In genomic region chr4:47939456-47939855, GRCh38 we compare ENCODE assay signal across 23 cellular contexts.
"Had no signal": no experiment of that assay in that cellular context is flagged by ENCODE, and none has a peak within 500 bp of the region (broad histone marks: within the 10 kb centered on the region; RNA-seq: fewer than 3 reads in every experiment).

No MANE protein-coding gene starts in this region.

- H3K4me3 ChIP-seq: colonic mucosa, esophagus squamous epithelium, lower lobe of right lung, ovary, right atrium auricular region, smooth muscle cell, testis, tibial artery, uterus had no signal

- H3K27me3 ChIP-seq: colonic mucosa, ovary, right atrium auricular region, testis, uterus had no signal

- H3K36me3 ChIP-seq: colonic mucosa, esophagus squamous epithelium, lower lobe of right lung, ovary, right atrium auricular region, tibial artery, uterus had no signal

- H3K9me3 ChIP-seq: colonic mucosa, esophagus squamous epithelium, lower lobe of right lung, ovary, right atrium auricular region, testis, tibial artery, uterus had no signal

- DNase-seq: colonic mucosa; effector CD8-positive, alpha-beta T cell; erythroblast; esophagus squamous epithelium; kidney; left cardiac atrium; left ventricle myocardium superior; lower lobe of right lung; natural killer cell; occipital lobe; ovary; stimulated activated CD4-positive, alpha-beta T cell treated with anti-CD3 and anti-CD28 coated beads, Interleukin-12 subunit alpha, Interleukin-12 subunit beta, amount 100 ng/mL, for 4 hours; stimulated activated CD4-positive, alpha-beta T cell treated with anti-CD3 and anti-CD28 coated beads, Interleukin-2, amount 100 ng/mL, for 24 hours; stimulated activated CD4-positive, alpha-beta T cell treated with anti-CD3 and anti-CD28 coated beads, Interleukin-4, amount 100 ng/mL, for 24 hours; stimulated activated naive CD8-positive, alpha-beta T cell treated with anti-CD3 and anti-CD28 coated beads, Interleukin-15, Interleukin-2, amounts not matched to agents 100 U/mL and 50 U/mL, for 24 hours; substantia nigra; testis; tibial artery; uterus had no signal

- H3K4me1 ChIP-seq: colonic mucosa, esophagus squamous epithelium, lower lobe of right lung, right atrium auricular region, testis, tibial artery, uterus had no signal

- H3K27ac ChIP-seq: colonic mucosa, esophagus squamous epithelium, lower lobe of right lung, ovary, right atrium auricular region, testis, tibial artery, uterus had no signal

- ATAC-seq: left cardiac atrium; left ventricle myocardium superior; lower lobe of right lung; natural killer cell; sciatic nerve; stimulated activated effector memory CD8-positive, alpha-beta T cell treated with anti-CD3 and anti-CD28 coated beads, Interleukin-12 subunit alpha, Interleukin-12 subunit beta, amount 100 ng/mL, for 72 hours; stimulated activated naive CD8-positive, alpha-beta T cell treated with anti-CD3 and anti-CD28 coated beads, Interleukin-15, Interleukin-2, amounts not matched to agents 100 U/mL and 50 U/mL, for 24 hours had no signal
